In genomic region chr6:166551797-166552495, GRCh38 we compare ENCODE assay signal across 10 cellular contexts.
"Had no signal": no experiment of that assay in that cellular context is flagged by ENCODE, and none has a peak within 500 bp of the region (broad histone marks: within the 10 kb centered on the region; RNA-seq: fewer than 3 reads in every experiment).

No MANE protein-coding gene starts in this region.

- DNase-seq: activated CD4-positive, CD25-positive, alpha-beta regulatory T cell treated with anti-CD3 and anti-CD28 coated beads, Interleukin-2, amount 50 U/mL, for 72 hours; activated naive CD4-positive, alpha-beta T cell treated with anti-CD3 and anti-CD28 coated beads for 36 hours; activated naive CD8-positive, alpha-beta T cell treated with anti-CD3 and anti-CD28 coated beads, Interleukin-2, amount 50 U/mL, for 24 hours; effector memory CD8-positive, alpha-beta T cell; foreskin melanocyte; heart left ventricle; stimulated activated CD4-positive, alpha-beta T cell treated with anti-CD3 and anti-CD28 coated beads, Interleukin-2, amount 100 ng/mL, for 48 hours; stimulated activated naive CD4-positive, alpha-beta T cell; T-helper 9 cell had no signal

- H3K27me3 ChIP-seq: heart left ventricle, tibial nerve had no signal

- H3K4me3 ChIP-seq: heart left ventricle, tibial nerve had no signal

- ATAC-seq: activated naive CD8-positive, alpha-beta T cell treated with anti-CD3 and anti-CD28 coated beads, Interleukin-2, amount 50 U/mL, for 24 hours; effector memory CD8-positive, alpha-beta T cell; heart left ventricle had no signal

- H3K9me3 ChIP-seq: heart left ventricle, tibial nerve had no signal
